10 cellular contexts compared by ENCODE assay signal in genomic region chr11:10805741-10806140, GRCh38. TPM values are rescaled to one million over a fixed set of nuclear protein-coding genes. Genes with fewer than 3 reads are reported as not detected.
A peak's percentile ranks its signal among the peaks of the same experiment; 100 is the strongest.
DNase-seq lines count a peak whose midpoint lies in the region; ATAC-seq, FAIRE-seq and TF ChIP-seq lines count a peak whose summit lies in the region.
"Had no signal": no experiment of that assay in that cellular context is flagged by ENCODE, and none has a peak within 500 bp of the region (broad histone marks: within the 10 kb centered on the region; RNA-seq: fewer than 3 reads in every experiment).

No MANE protein-coding gene starts in this region.

- peak overlapping the region; percentile 77 for H3K27ac Mint-ChIP-seq in chondrocyte (ENCODE audit: unreplicated experiment)
- H3K27ac Mint-ChIP-seq in nephron progenitor cell: peak overlapping the region; percentile 92

- peak overlapping the region; percentile 43 for H3K4me3 Mint-ChIP-seq in chondrocyte (ENCODE audit: unreplicated experiment)
- H3K4me3 Mint-ChIP-seq in nephron progenitor cell: peak overlapping the region; percentile 95

- peaks cover 27% of the 10 kb centered on the region for H3F3A ChIP-seq in MM.1S (ENCODE audit: insufficient read depth, low read length)

- H3K4me1 ChIP-seq in MM.1S (ENCODE audit: low read length): peaks cover 19% of the 10 kb centered on the region

- H2AFZ ChIP-seq in MM.1S (ENCODE audit: low read length): no peak overlapping the region

- no peak overlapping the region for H3K9ac ChIP-seq in MM.1S (ENCODE audit: low read length)

- H3K4me1 Mint-ChIP-seq in chondrocyte (ENCODE audit: low read depth) (peaks cover 59% of the 10 kb centered on the region), nephron progenitor cell (peaks cover 65% of the 10 kb centered on the region)

- no peak for DNase-seq in MM.1S
- no peak for DNase-seq in chondrocyte (ENCODE audit: low spot score)
- DNase-seq in nephron progenitor cell: no peak
- no peak for DNase-seq in cerebellar cortex (ENCODE audit: low spot score)
- no peak for DNase-seq in activated CD8-positive, alpha-beta memory T cell treated with anti-CD3 and anti-CD28 coated beads, Interleukin-2, amount 50 U/mL, for 48 hours
- DNase-seq in GM19239 (ENCODE audit: insufficient read length, low spot score): no peak
- DNase-seq: NCI-H1930 had no signal

- H3K27ac ChIP-seq in C4-2B: peak overlapping the region; percentile 14
- no peak overlapping the region for H3K27ac ChIP-seq in MM.1S (ENCODE audit: low read length)

- H4K20me1 ChIP-seq in MM.1S (ENCODE audit: insufficient read depth, low read length): no peaks in the 10 kb centered on the region; the same call in 1 of the 2 replicates

- peaks cover 53% of the 10 kb centered on the region for H3K79me2 ChIP-seq in MM.1S (ENCODE audit: low read length)

- no peaks in the 10 kb centered on the region for H3K9me3 ChIP-seq in MM.1S (replicated peaks; ENCODE audit: insufficient read depth, low read length)

- H3K27me3 ChIP-seq in MM.1S (replicated peaks; ENCODE audit: insufficient read depth, low read length): no peaks in the 10 kb centered on the region

- 0 out of 2 replicates have a peak overlapping the region, but pooled peaks have one; percentile 84 for H3K4me2 ChIP-seq in MM.1S (ENCODE audit: low read depth, low read length)

- no peak for ATAC-seq in GM21381 (IDR thresholded peaks at IDR 0.05; ENCODE audit: unreplicated experiment)

- H3K9me2 ChIP-seq in MM.1S (replicated peaks; ENCODE audit: insufficient read depth, low read length): no peaks in the 10 kb centered on the region

- TF ChIP-seq CTCF in C4-2B (conservative IDR thresholded peaks at IDR 0.05) (no peak), MM.1S (IDR thresholded peaks at IDR 0.05; ENCODE audit: low read length) (no peak), chondrocyte (IDR thresholded peaks at IDR 0.05) (no peak), nephron progenitor cell (IDR thresholded peaks at IDR 0.05) (no peak)

- FAIRE-seq in GM19239 (lab: Jason Lieb, UNC): no peak
- FAIRE-seq: RCC 7860 had no signal

- no peaks in the 10 kb centered on the region for H3K27me3 Mint-ChIP-seq in chondrocyte (ENCODE audit: low read depth)
- peaks cover 7% of the 10 kb centered on the region for H3K27me3 Mint-ChIP-seq in nephron progenitor cell (ENCODE audit: low read depth, poor library complexity)

- H3K36me3 Mint-ChIP-seq in chondrocyte (ENCODE audit: low read depth) (peaks cover 54% of the 10 kb centered on the region), nephron progenitor cell (ENCODE audit: low read depth) (peaks cover 70% of the 10 kb centered on the region)

- H3K9me3 Mint-ChIP-seq in chondrocyte (ENCODE audit: low read depth) (no peaks in the 10 kb centered on the region), nephron progenitor cell (no peaks in the 10 kb centered on the region)

- no peak overlapping the region for H3K4me3 ChIP-seq in MM.1S (ENCODE audit: low read length)

- peaks cover 48% of the 10 kb centered on the region for H3K36me3 ChIP-seq in MM.1S (replicated peaks; ENCODE audit: insufficient read depth, low read length)

RNA-seq across cellular contexts. Expression of gene EIF4G2, which starts 3.0 kb away (rescaled TPM):
- 1,031 to 1,062 TPM (median 1,058 TPM) in 3 replicates for total RNA-seq in chondrocyte

RNA-seq across cellular contexts. Expression of gene ZBED5, which starts 52.1 kb away (rescaled TPM):
- total RNA-seq in chondrocyte: 30.1 to 45.4 TPM (median 33.5 TPM) in 3 replicates

RNA-seq across cellular contexts. Expression of gene CTR9, which starts 54.7 kb away (rescaled TPM):
- total RNA-seq in chondrocyte: 24.7 to 29.9 TPM (median 26.6 TPM) in 3 replicates
